In genomic region chr5:135127604-135128240, GRCh38 we compare ENCODE assay signal across 13 cellular contexts.
DNase-seq lines count a peak whose midpoint lies in the region; FAIRE-seq and TF ChIP-seq lines count a peak whose summit lies in the region.
"Had no signal": no experiment of that assay in that cellular context is flagged by ENCODE, and none has a peak within 500 bp of the region (broad histone marks: within the 10 kb centered on the region; RNA-seq: fewer than 3 reads in every experiment).

No MANE protein-coding gene starts in this region.

- no peak for TF ChIP-seq CTCF in bronchial epithelial cell (IDR thresholded peaks at IDR 0.05; ENCODE audit: insufficient read depth, low read length, severe bottlenecking)
- TF ChIP-seq CTCF in A673 (conservative IDR thresholded peaks at IDR 0.05; ENCODE audit: low read depth, low read length), result no peak

- POLR2A ChIA-PET in A673 (lab: Charles Lee; ENCODE audit: low non-redundant PET), result no interaction called here

- H3K4me3 ChIP-seq in bronchial epithelial cell (ENCODE audit: low read depth, low read length) (no peak overlapping the region), A673 (ENCODE audit: low read depth, low read length, poor library complexity, severe bottlenecking) (no peak overlapping the region)
- H3K4me3 ChIP-seq: lower lobe of right lung had no signal

- no peak overlapping the region for H3K27ac ChIP-seq in A673 (ENCODE audit: low read depth, low read length, poor library complexity, severe bottlenecking)
- H3K27ac ChIP-seq: lower lobe of right lung had no signal

- peaks cover 5% of the 10 kb centered on the region for H3K4me1 Mint-ChIP-seq in activated T-helper 1 cell treated with anti-CD3 and anti-CD28 coated beads, Interleukin-12 subunit alpha, Interleukin-12 subunit beta, Interleukin-2, Interleukin-4 antibody, amounts not matched to agents 30 ng/mL and 10 ng/mL and 1 ng/mL, durations not matched to agents 14 hours and 24 hours and 36 hours (ENCODE audit: low read depth)
- H3K4me1 Mint-ChIP-seq: activated naive CD8-positive, alpha-beta T cell treated with anti-CD3 and anti-CD28 coated beads, Interleukin-2, amount 50 U/mL, for 24 hours had no signal

- no peaks in the 10 kb centered on the region for H3K9me3 Mint-ChIP-seq in activated T-helper 1 cell treated with anti-CD3 and anti-CD28 coated beads, Interleukin-12 subunit alpha, Interleukin-12 subunit beta, Interleukin-2, Interleukin-4 antibody, amounts not matched to agents 30 ng/mL and 10 ng/mL and 1 ng/mL, durations not matched to agents 14 hours and 24 hours and 36 hours
- H3K9me3 Mint-ChIP-seq: activated naive CD8-positive, alpha-beta T cell treated with anti-CD3 and anti-CD28 coated beads, Interleukin-2, amount 50 U/mL, for 24 hours had no signal

- no peaks in the 10 kb centered on the region for H3K36me3 Mint-ChIP-seq in activated T-helper 1 cell treated with anti-CD3 and anti-CD28 coated beads, Interleukin-12 subunit alpha, Interleukin-12 subunit beta, Interleukin-2, Interleukin-4 antibody, amounts not matched to agents 30 ng/mL and 10 ng/mL and 1 ng/mL, durations not matched to agents 14 hours and 24 hours and 36 hours (ENCODE audit: low read depth)

- no peaks in the 10 kb centered on the region for H3K27me3 ChIP-seq in bronchial epithelial cell (ENCODE audit: control insufficient read depth, insufficient read depth, low read length)
- peaks cover 6% of the 10 kb centered on the region for H3K27me3 ChIP-seq in A673 (replicated peaks; ENCODE audit: insufficient read depth, low read depth, low read length, poor library complexity)

- CTCF ChIA-PET in A673 (lab: Charles Lee), result no interaction called here

- DNase-seq in COLO668 (lab: John Stamatoyannopoulos, UW; ENCODE audit: unreplicated experiment) (peak; percentile 1), M059J (ENCODE audit: low read depth) (peak; percentile 92), bronchial epithelial cell (ENCODE audit: low read depth) (peak; percentile 92), myocyte (ENCODE audit: low read depth) (peak; percentile 90), OCI-M1 (lab: John Stamatoyannopoulos, UW) (no peak), pons (ENCODE audit: low spot score) (no peak), A673 (ENCODE audit: low spot score) (no peak)
- DNase-seq in activated T-helper 1 cell treated with anti-CD3 and anti-CD28 coated beads, Interleukin-12 subunit alpha, Interleukin-12 subunit beta, Interleukin-2, Interleukin-4 antibody, amounts not matched to agents 30 ng/mL and 10 ng/mL and 1 ng/mL, durations not matched to agents 14 hours and 24 hours and 36 hours (ENCODE audit: low spot score), result no peak
- DNase-seq: activated CD4-positive, alpha-beta T cell treated with anti-CD3 and anti-CD28 coated beads, Interleukin-2, amount 50 U/mL, for 48 hours; activated naive CD8-positive, alpha-beta T cell treated with anti-CD3 and anti-CD28 coated beads, Interleukin-2, amount 50 U/mL, for 24 hours; erythroblast; H7; lower lobe of right lung had no signal

- H3K27ac Mint-ChIP-seq in activated T-helper 1 cell treated with anti-CD3 and anti-CD28 coated beads, Interleukin-12 subunit alpha, Interleukin-12 subunit beta, Interleukin-2, Interleukin-4 antibody, amounts not matched to agents 30 ng/mL and 10 ng/mL and 1 ng/mL, durations not matched to agents 14 hours and 24 hours and 36 hours, result no peak overlapping the region
- H3K27ac Mint-ChIP-seq: activated naive CD8-positive, alpha-beta T cell treated with anti-CD3 and anti-CD28 coated beads, Interleukin-2, amount 50 U/mL, for 24 hours had no signal

- H3K27me3 Mint-ChIP-seq in activated T-helper 1 cell treated with anti-CD3 and anti-CD28 coated beads, Interleukin-12 subunit alpha, Interleukin-12 subunit beta, Interleukin-2, Interleukin-4 antibody, amounts not matched to agents 30 ng/mL and 10 ng/mL and 1 ng/mL, durations not matched to agents 14 hours and 24 hours and 36 hours (ENCODE audit: insufficient read depth), result peaks cover 4% of the 10 kb centered on the region

- intact Hi-C loops in A673 (cut with micrococcal nuclease; ENCODE audit: unreplicated experiment), result no loop called here
- intact Hi-C loops in activated T-helper 1 cell treated with anti-CD3 and anti-CD28 coated beads, Interleukin-12 subunit alpha, Interleukin-12 subunit beta, Interleukin-2, Interleukin-4 antibody, amounts not matched to agents 30 ng/mL and 10 ng/mL and 1 ng/mL, durations not matched to agents 14 hours and 24 hours and 36 hours (cut with micrococcal nuclease), result no loop called here

- FAIRE-seq in bronchial epithelial cell (lab: Jason Lieb, UNC), result no peak

- H3K4me1 ChIP-seq in A673 (ENCODE audit: insufficient read depth, low read length, poor library complexity, severe bottlenecking), result no peaks in the 10 kb centered on the region
- H3K4me1 ChIP-seq: lower lobe of right lung had no signal

- H3K36me3 ChIP-seq in bronchial epithelial cell (ENCODE audit: control insufficient read depth, insufficient read depth, low read length) (no peaks in the 10 kb centered on the region), A673 (ENCODE audit: insufficient read depth, low read length, poor library complexity, severe bottlenecking) (no peaks in the 10 kb centered on the region)
- H3K36me3 ChIP-seq: lower lobe of right lung had no signal

- BruUV-seq in A673 (replicated peaks; lab: Mats Ljungman, UMichigan), result no TSS peak

- H3K9me3 ChIP-seq in A673 (ENCODE audit: low read depth, low read length, poor library complexity, severe bottlenecking), result no peaks in the 10 kb centered on the region
- H3K9me3 ChIP-seq: lower lobe of right lung had no signal

- no peak overlapping the region for H3K4me3 Mint-ChIP-seq in activated T-helper 1 cell treated with anti-CD3 and anti-CD28 coated beads, Interleukin-12 subunit alpha, Interleukin-12 subunit beta, Interleukin-2, Interleukin-4 antibody, amounts not matched to agents 30 ng/mL and 10 ng/mL and 1 ng/mL, durations not matched to agents 14 hours and 24 hours and 36 hours
- H3K4me3 Mint-ChIP-seq: activated naive CD8-positive, alpha-beta T cell treated with anti-CD3 and anti-CD28 coated beads, Interleukin-2, amount 50 U/mL, for 24 hours had no signal

Comparison
In these comparisons a context has a peak if more than half of its experiments do, and no peak if none do; other contexts are left out.
1. DNase-seq: peak in COLO668 (single experiment), M059J (single experiment), bronchial epithelial cell (single experiment) and myocyte (single experiment); none in OCI-M1 (single experiment), pons (single experiment), A673 (single experiment) and activated T-helper 1 cell treated with anti-CD3 and anti-CD28 coated beads, Interleukin-12 subunit alpha, Interleukin-12 subunit beta, Interleukin-2, Interleukin-4 antibody, amounts not matched to agents 30 ng/mL and 10 ng/mL and 1 ng/mL, durations not matched to agents 14 hours and 24 hours and 36 hours (single experiment).